ENCODE assay signal across 8 cellular contexts in the genomic region with DNA sequence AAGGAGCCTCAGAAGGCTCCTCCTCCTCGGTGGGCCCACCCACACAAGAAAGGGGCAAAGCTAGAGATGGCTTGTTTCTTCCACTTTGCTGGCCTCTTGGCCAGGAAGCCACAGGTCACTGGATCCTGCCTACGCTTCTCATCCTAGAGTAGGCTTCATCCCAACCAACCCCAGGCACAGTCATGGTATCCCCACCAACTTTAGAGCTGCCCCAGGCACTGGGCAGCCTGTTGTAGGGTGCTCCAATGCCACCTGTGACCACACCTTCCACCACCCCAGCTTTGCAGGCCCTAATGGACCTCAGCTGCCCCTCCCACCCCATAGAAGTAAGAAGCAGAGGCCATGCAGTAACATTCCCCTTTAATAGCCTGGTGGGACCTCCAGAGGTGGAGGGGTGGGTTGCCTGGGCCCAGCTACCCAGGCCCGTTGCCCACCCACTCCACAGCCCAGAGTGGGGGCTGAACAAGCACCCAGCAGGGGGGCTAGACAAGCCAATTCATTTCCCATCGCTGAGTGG. TPM values are rescaled to one million over a fixed set of nuclear protein-coding genes. Genes with fewer than 3 reads are reported as not detected.
A peak's percentile ranks its signal among the peaks of the same experiment; 100 is the strongest.
DNase-seq lines count a peak whose midpoint lies in the region; ATAC-seq and TF ChIP-seq lines count a peak whose summit lies in the region.

No MANE protein-coding gene starts in this region.

- H3K4me1 ChIP-seq in NT2/D1 (ENCODE audit: insufficient read depth, insufficient read length): no peaks in the 10 kb centered on the region
- H3K4me1 ChIP-seq in effector memory CD4-positive, alpha-beta T cell (ENCODE audit: control insufficient read depth, insufficient read depth, low read length, poor library complexity, severe bottlenecking): peaks cover 40% of the 10 kb centered on the region

- H3K9me3 Mint-ChIP-seq in nephron progenitor cell: no peaks in the 10 kb centered on the region

- peak overlapping the region; percentile 80 for H3K9ac ChIP-seq in NT2/D1 (ENCODE audit: insufficient read length, low read depth)

- no peak for TF ChIP-seq CTCF in BJ (IDR thresholded peaks at IDR 0.05; ENCODE audit: insufficient read depth, low read depth, low read length)
- TF ChIP-seq CTCF in nephron progenitor cell (IDR thresholded peaks at IDR 0.05): no peak

- H3K4me3 Mint-ChIP-seq in nephron progenitor cell: peak overlapping the region; percentile 97

- H3K4me1 Mint-ChIP-seq in nephron progenitor cell: peaks cover 64% of the 10 kb centered on the region

- no peak for DNase-seq in BJ (ENCODE audit: low read depth)
- DNase-seq in NT2/D1 (ENCODE audit: low read depth, low spot score): no peak
- DNase-seq in effector memory CD4-positive, alpha-beta T cell: no peak
- DNase-seq in nephron progenitor cell: no peak
- no peak for DNase-seq in cerebellar cortex (ENCODE audit: low spot score)

- no peaks in the 10 kb centered on the region for H3K9me3 ChIP-seq in NT2/D1 (ENCODE audit: insufficient read depth, low read length)
- H3K9me3 ChIP-seq in effector memory CD4-positive, alpha-beta T cell (ENCODE audit: control insufficient read depth, low read length): no peaks in the 10 kb centered on the region

- ATAC-seq in GM21619 (IDR thresholded peaks at IDR 0.05; ENCODE audit: unreplicated experiment) (no peak), HG02798 (IDR thresholded peaks at IDR 0.05; ENCODE audit: poor library complexity, unreplicated experiment) (no peak), HG02870 (IDR thresholded peaks at IDR 0.05; ENCODE audit: unreplicated experiment) (no peak)

- POLR2A ChIA-PET in BJ (lab: Charles Lee): interaction anchor here (0.9 to 2.2 kb wide), 2 partner anchors 10 to 12 kb away, joined by 3 to 10 read pairs; a partner anchor contains a TSS

- peak overlapping the region; percentile 99 for H3K27ac Mint-ChIP-seq in nephron progenitor cell

- peaks cover 10% of the 10 kb centered on the region for H3K27me3 Mint-ChIP-seq in nephron progenitor cell (ENCODE audit: low read depth, poor library complexity)

- H3K27me3 ChIP-seq in BJ (ENCODE audit: control insufficient read depth, insufficient read depth, low read length): no peaks in the 10 kb centered on the region
- no peaks in the 10 kb centered on the region for H3K27me3 ChIP-seq in NT2/D1 (ENCODE audit: insufficient read depth, insufficient read length)
- H3K27me3 ChIP-seq in effector memory CD4-positive, alpha-beta T cell (replicated peaks; ENCODE audit: control insufficient read depth, insufficient read depth, low read length, poor library complexity, severe bottlenecking): no peaks in the 10 kb centered on the region

- peaks cover 30% of the 10 kb centered on the region for H3K36me3 ChIP-seq in BJ (ENCODE audit: control insufficient read depth, insufficient read depth, low read length)
- peaks cover 49% of the 10 kb centered on the region for H3K36me3 ChIP-seq in NT2/D1 (ENCODE audit: insufficient read depth, insufficient read length, low read length)
- peaks cover 25% of the 10 kb centered on the region for H3K36me3 ChIP-seq in effector memory CD4-positive, alpha-beta T cell (ENCODE audit: control insufficient read depth, insufficient read depth, low read length)

- peaks cover 34% of the 10 kb centered on the region for H3K36me3 Mint-ChIP-seq in nephron progenitor cell (ENCODE audit: low read depth)

- peak overlapping the region; percentile 96 for H3K27ac ChIP-seq in effector memory CD4-positive, alpha-beta T cell (ENCODE audit: insufficient read depth, low read length, poor library complexity, severe bottlenecking)

- CTCF ChIA-PET in BJ (lab: Yijun Ruan, JAX): interaction anchor here (0.9 to 7.3 kb wide), 3 partner anchors 21 to 37 kb away, joined by 4 to 43 read pairs (median 7); a partner anchor contains a TSS

- H3K4me3 ChIP-seq in BJ (ENCODE audit: low read depth, low read length) (peak overlapping the region; percentile 71), NT2/D1 (ENCODE audit: insufficient read length, low read depth) (peak overlapping the region; percentile 87)
- H3K4me3 ChIP-seq in effector memory CD4-positive, alpha-beta T cell (ENCODE audit: insufficient read depth, low read depth, low read length, poor library complexity, severe bottlenecking): peak overlapping the region; percentile 61

RNA-seq across cellular contexts. Expression of a gene that starts 0.5 kb away (rescaled TPM):
- polyA plus RNA-seq in BJ (2011; rRNA removed): 153 and 174 TPM in 2 replicates
- 85.9 and 104 TPM in 2 replicates for polyA minus RNA-seq in BJ (2011; rRNA and poly(A)+ RNA removed)

RNA-seq across cellular contexts. Expression of a gene that starts 3.0 kb away (rescaled TPM):
- 66.6 and 76.3 TPM in 2 replicates for polyA plus RNA-seq in BJ (2011; rRNA removed)
- 53.8 and 64.6 TPM in 2 replicates for polyA minus RNA-seq in BJ (2011; rRNA and poly(A)+ RNA removed)

RNA-seq across cellular contexts. Expression of a gene that starts 11.6 kb away (rescaled TPM):
- polyA plus RNA-seq in BJ (2011; rRNA removed): 210 and 476 TPM in 2 replicates
- polyA minus RNA-seq in BJ (2011; rRNA and poly(A)+ RNA removed): 908 and 1,175 TPM in 2 replicates

RNA-seq across cellular contexts. Expression of a gene that starts 17.7 kb away (rescaled TPM):
- polyA plus RNA-seq in BJ (2011; rRNA removed): 8.4 and 12.5 TPM in 2 replicates
- 5.9 and 7.0 TPM in 2 replicates for polyA minus RNA-seq in BJ (2011; rRNA and poly(A)+ RNA removed)

RNA-seq across cellular contexts. Expression of a gene that starts 35.8 kb away (rescaled TPM):
- 5.2 and 9.5 TPM in 2 replicates for polyA plus RNA-seq in BJ (2011; rRNA removed)
- polyA minus RNA-seq in BJ (2011; rRNA and poly(A)+ RNA removed): 4.3 and 4.9 TPM in 2 replicates
